ENCODE assay signal across 13 cellular contexts in the genomic region with DNA sequence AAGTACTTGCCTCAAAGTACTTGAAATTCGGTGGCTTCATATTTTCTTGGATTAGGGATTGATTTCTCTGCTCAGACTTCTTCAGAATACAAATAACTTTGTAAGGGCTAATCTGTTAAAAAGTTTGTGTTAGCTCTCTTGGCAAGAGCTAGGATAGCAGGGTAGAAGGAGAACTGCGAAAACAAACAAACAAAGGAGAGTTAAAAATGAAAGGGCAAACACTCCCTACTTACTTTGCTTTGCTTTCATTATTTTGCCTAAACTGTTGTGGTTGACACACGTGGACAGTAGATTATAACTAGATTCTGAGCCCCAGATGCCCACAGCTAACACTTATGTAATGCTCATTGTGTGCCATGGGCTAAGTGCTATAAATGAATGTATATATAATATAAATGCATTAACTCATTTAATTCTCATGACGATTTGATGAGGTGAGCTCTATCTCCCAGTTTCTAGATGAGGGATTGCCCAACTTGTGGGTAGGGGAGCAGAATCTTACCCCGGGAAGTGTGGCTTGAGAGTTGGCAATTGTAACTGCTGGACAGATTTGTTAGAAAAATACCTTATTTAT. TPM values are rescaled to one million over a fixed set of nuclear protein-coding genes. Genes with fewer than 3 reads are reported as not detected.
DNase-seq lines count a peak whose midpoint lies in the region; ATAC-seq and TF ChIP-seq lines count a peak whose summit lies in the region.
"Had no signal": no experiment of that assay in that cellular context is flagged by ENCODE, and none has a peak within 500 bp of the region (broad histone marks: within the 10 kb centered on the region; RNA-seq: fewer than 3 reads in every experiment).

No MANE protein-coding gene starts in this region.

- H3K27me3 Mint-ChIP-seq in GM23338 (ENCODE audit: insufficient read depth, low read depth, poor library complexity) = peaks cover 1% of the 10 kb centered on the region
- H3K27me3 Mint-ChIP-seq in activated naive CD4-positive, alpha-beta T cell treated with anti-CD3 and anti-CD28 coated beads for 36 hours (ENCODE audit: low read depth) = peaks cover 2% of the 10 kb centered on the region
- H3K27me3 Mint-ChIP-seq: CD4-positive, alpha-beta T cell; IgD-negative memory B cell had no signal

- H2AK5ac ChIP-seq in mesendoderm (ENCODE audit: low read length) = no peak overlapping the region

- H2BK15ac ChIP-seq in mesendoderm (replicated peaks; ENCODE audit: low read depth) = no peak overlapping the region

- H3K4me1 ChIP-seq in GM23338 (ENCODE audit: insufficient read depth) (no peaks in the 10 kb centered on the region), HEK293 (ENCODE audit: control insufficient read depth, insufficient read depth, low read length) (peaks cover 34% of the 10 kb centered on the region), mesendoderm (ENCODE audit: control insufficient read depth, low read depth, low read length) (no peaks in the 10 kb centered on the region), smooth muscle cell (ENCODE audit: low read depth) (no peaks in the 10 kb centered on the region)
- H3K4me1 ChIP-seq: Caco-2 had no signal

- no peak overlapping the region for H3K27ac ChIP-seq in GM23338 (ENCODE audit: low read depth)
- H3K27ac ChIP-seq in HEK293 (ENCODE audit: extremely low read depth, low read depth, low read length) = peak overlapping the region; percentile 34
- H3K27ac ChIP-seq in mesendoderm (ENCODE audit: low read depth, low read length) = no peak overlapping the region
- H3K27ac ChIP-seq in smooth muscle cell (ENCODE audit: low read depth) = no peak overlapping the region
- H3K27ac ChIP-seq: C4-2B had no signal

- H3K4me2 ChIP-seq in GM23338 (no peak overlapping the region), mesendoderm (ENCODE audit: low read length) (no peak overlapping the region), smooth muscle cell (no peak overlapping the region)

- no peak overlapping the region for H3K56ac ChIP-seq in mesendoderm (ENCODE audit: low read length)

- no peak overlapping the region for H3K4me3 Mint-ChIP-seq in GM23338
- no peak overlapping the region for H3K4me3 Mint-ChIP-seq in activated naive CD4-positive, alpha-beta T cell treated with anti-CD3 and anti-CD28 coated beads for 36 hours
- H3K4me3 Mint-ChIP-seq: CD4-positive, alpha-beta T cell; IgD-negative memory B cell had no signal

- H3K4ac ChIP-seq in mesendoderm (ENCODE audit: low read depth, low read length) = no peak overlapping the region

- POLR2A ChIA-PET in HEK293 (lab: Yijun Ruan, JAX) = no interaction called here

- no peak for TF ChIP-seq CTCF in GM23338 (conservative IDR thresholded peaks at IDR 0.05; ENCODE audit: low read depth in 2 of 2)
- no peak for TF ChIP-seq CTCF in HEK293 (tag by site-specific recombination; IDR thresholded peaks at IDR 0.05)
- TF ChIP-seq CTCF in smooth muscle cell (IDR thresholded peaks at IDR 0.05; ENCODE audit: borderline replicate concordance, insufficient read depth, poor library complexity, severe bottlenecking) = no peak

- H4K5ac ChIP-seq in mesendoderm (ENCODE audit: low read length) = no peak overlapping the region

- DNase-seq in GM23338 (ENCODE audit: low spot score) (no peak), mesendoderm (no peak), smooth muscle cell (lab: John Stamatoyannopoulos, UW; ENCODE audit: unreplicated experiment) (no peak)
- DNase-seq in activated naive CD4-positive, alpha-beta T cell treated with anti-CD3 and anti-CD28 coated beads for 36 hours = no peak
- DNase-seq: AML-193; Caco-2; CD4-positive, alpha-beta T cell; KBM-7 had no signal

- no peak overlapping the region for H2BK120ac ChIP-seq in mesendoderm (ENCODE audit: low read depth, low read length)

- no peak overlapping the region for H3K23ac ChIP-seq in mesendoderm (ENCODE audit: low read length)

- no peaks in the 10 kb centered on the region for H4K20me1 ChIP-seq in GM23338 (replicated peaks; ENCODE audit: insufficient read depth)
- no peaks in the 10 kb centered on the region for H4K20me1 ChIP-seq in smooth muscle cell (ENCODE audit: low read depth)

- H2AFZ ChIP-seq in GM23338 (peak overlapping the region; percentile 70; the same call in 1 of the 2 replicates), smooth muscle cell (ENCODE audit: low read depth) (no peak overlapping the region)

- H4K8ac ChIP-seq in mesendoderm (ENCODE audit: low read depth, low read length) = peak overlapping the region; percentile 28

- H3K9me3 Mint-ChIP-seq in GM23338 = no peaks in the 10 kb centered on the region
- no peaks in the 10 kb centered on the region for H3K9me3 Mint-ChIP-seq in activated naive CD4-positive, alpha-beta T cell treated with anti-CD3 and anti-CD28 coated beads for 36 hours
- H3K9me3 Mint-ChIP-seq: CD4-positive, alpha-beta T cell had no signal

- no peak overlapping the region for H3K18ac ChIP-seq in mesendoderm (ENCODE audit: low read length)

- no CpG with 5 or more reads among the region's 5 CpGs for WGBS in mesendoderm (ENCODE audit: extremely low coverage, insufficient coverage, low lambda C conversion rate)
- 88% methylated on average over 5 of the region's 5 CpGs for WGBS in smooth muscle cell (ENCODE audit: low lambda C conversion rate)

- no peaks in the 10 kb centered on the region for H3K36me3 Mint-ChIP-seq in GM23338 (ENCODE audit: low read depth)
- no peaks in the 10 kb centered on the region for H3K36me3 Mint-ChIP-seq in activated naive CD4-positive, alpha-beta T cell treated with anti-CD3 and anti-CD28 coated beads for 36 hours (ENCODE audit: low read depth)
- H3K36me3 Mint-ChIP-seq: IgD-negative memory B cell had no signal

- H3K9ac ChIP-seq in mesendoderm (ENCODE audit: low read length) = no peak overlapping the region
- H3K9ac ChIP-seq in smooth muscle cell (ENCODE audit: low read depth) = no peak overlapping the region

- H3K9me3 ChIP-seq in HEK293 (ENCODE audit: control insufficient read depth, insufficient read depth, low read depth, low read length) (no peaks in the 10 kb centered on the region), smooth muscle cell (replicated peaks; ENCODE audit: low read depth) (no peaks in the 10 kb centered on the region)
- H3K9me3 ChIP-seq: Caco-2, HAP-1 had no signal

- H3K36me3 ChIP-seq in GM23338 (ENCODE audit: insufficient read depth) (no peaks in the 10 kb centered on the region), HEK293 (ENCODE audit: control insufficient read depth in 2 of 2, insufficient read depth in 1 of 2, low read length in 2 of 2) (no peaks in the 10 kb centered on the region), mesendoderm (ENCODE audit: control insufficient read depth, insufficient read depth, low read length) (no peaks in the 10 kb centered on the region), smooth muscle cell (ENCODE audit: low read depth) (no peaks in the 10 kb centered on the region)
- H3K36me3 ChIP-seq: HAP-1 had no signal

- H3K4me1 Mint-ChIP-seq in GM23338 = no peaks in the 10 kb centered on the region
- H3K4me1 Mint-ChIP-seq in activated naive CD4-positive, alpha-beta T cell treated with anti-CD3 and anti-CD28 coated beads for 36 hours (ENCODE audit: low read depth) = no peaks in the 10 kb centered on the region

- H3K4me3 ChIP-seq in GM23338 (no peak overlapping the region), HEK293 (ENCODE audit: low read depth, low read length) (no peak overlapping the region), mesendoderm (ENCODE audit: low read length) (no peak overlapping the region), smooth muscle cell (no peak overlapping the region)
- H3K4me3 ChIP-seq: HAP-1 had no signal

- H3K27me3 ChIP-seq in GM23338 (ENCODE audit: insufficient read depth) (no peaks in the 10 kb centered on the region), mesendoderm (ENCODE audit: insufficient read depth, low read length, poor library complexity) (no peaks in the 10 kb centered on the region), smooth muscle cell (ENCODE audit: low read depth) (no peaks in the 10 kb centered on the region)

- no peak overlapping the region for H2BK5ac ChIP-seq in mesendoderm (ENCODE audit: low read length)

- no peaks in the 10 kb centered on the region for H3K79me2 ChIP-seq in GM23338 (replicated peaks; ENCODE audit: insufficient read depth)
- H3K79me2 ChIP-seq in mesendoderm (ENCODE audit: control insufficient read depth, insufficient read depth, low read length) = no peaks in the 10 kb centered on the region
- H3K79me2 ChIP-seq in smooth muscle cell (ENCODE audit: low read depth) = no peaks in the 10 kb centered on the region

- H3F3A ChIP-seq in GM23338 (replicated peaks; ENCODE audit: low read depth) (no peaks in the 10 kb centered on the region), smooth muscle cell (ENCODE audit: low read depth) (no peaks in the 10 kb centered on the region)

- H3K27ac Mint-ChIP-seq in GM23338 = no peak overlapping the region
- H3K27ac Mint-ChIP-seq in activated naive CD4-positive, alpha-beta T cell treated with anti-CD3 and anti-CD28 coated beads for 36 hours = no peak overlapping the region
- H3K27ac Mint-ChIP-seq: CD4-positive, alpha-beta T cell; IgD-negative memory B cell had no signal

- CTCF ChIA-PET in HEK293 (lab: Yijun Ruan, JAX) = interaction anchor here (0.6 to 1.2 kb wide), 2 partner anchors 207 to 467 kb away, joined by 4 to 5 read pairs; no protein-coding TSS in a partner anchor
- CTCF ChIA-PET in activated naive CD4-positive, alpha-beta T cell treated with anti-CD3 and anti-CD28 coated beads for 36 hours (lab: Charles Lee) = interaction anchor here (0.6 kb wide), 1 partner anchor 224 kb away, joined by 3 read pairs; no protein-coding TSS in a partner anchor

- no peaks in the 10 kb centered on the region for H3K79me1 ChIP-seq in mesendoderm (ENCODE audit: low read length)

- ATAC-seq in GM23338 (no peak), GM18858 (IDR thresholded peaks at IDR 0.05; ENCODE audit: unreplicated experiment) (no peak)

- H3K9me2 ChIP-seq in GM23338 (ENCODE audit: insufficient read depth) = no peaks in the 10 kb centered on the region

- intact Hi-C loops in activated naive CD4-positive, alpha-beta T cell treated with anti-CD3 and anti-CD28 coated beads for 36 hours (cut with micrococcal nuclease) = no loop called here

TF ChIP-seq in GM23338, 12 proteins besides CTCF, POLR2A, EP300 and RAD21 (continues in another document):
- TF ChIP-seq ZNF331 (CRISPR knock-in tag; IDR thresholded peaks at IDR 0.05; ENCODE audit: low read depth) (no peak), JUNB (IDR thresholded peaks at IDR 0.05; ENCODE audit: unreplicated experiment) (no peak), NANOG (IDR thresholded peaks at IDR 0.05; ENCODE audit: borderline replicate concordance) (no peak)

TF ChIP-seq in HEK293, 187 proteins besides CTCF, POLR2A, EP300 and RAD21 (continues in another document):
- TF ChIP-seq ZNF48 (tag by site-specific recombination; IDR thresholded peaks at IDR 0.05) = no peak
- peak; percentile 24; the same call in 1 of the 2 replicates for TF ChIP-seq MZF1 (tag by site-specific recombination; IDR thresholded peaks at IDR 0.05; ENCODE audit: borderline replicate concordance)
- no peak for TF ChIP-seq ZNF610 (tag by site-specific recombination; IDR thresholded peaks at IDR 0.05; ENCODE audit: borderline replicate concordance)

RNA-seq across cellular contexts. Expression of a gene that starts 48.7 kb away (rescaled TPM):
- 0.16 and 0.21 TPM in 2 replicates for total RNA-seq in GM23338 (2014; rRNA removed; shearing (Covaris generic))
- polyA plus RNA-seq in GM23338 (2016; fragmentation: Nextera tagmentation; extraction: Ambion mirVana) (0.05 TPM in 2 replicates), smooth muscle cell (not detected in 2 replicates)
- polyA plus RNA-seq in mesendoderm (2013, experiment 1 of 2) = 0.04 TPM
- 0.01 TPM for polyA plus RNA-seq in mesendoderm (2013, experiment 2 of 2)
- not detected for total RNA-seq in activated naive CD4-positive, alpha-beta T cell treated with anti-CD3 and anti-CD28 coated beads for 36 hours
- 0.13 and 1.3 TPM in 2 replicates for total RNA-seq in smooth muscle cell
- total RNA-seq: Caco-2; CD4-positive, alpha-beta T cell had no signal
- polyA plus RNA-seq: IgD-negative memory B cell had no signal
